27 cellular contexts compared by ENCODE assay signal in genomic region chr15:83457149-83457548, GRCh38. TPM values are rescaled to one million over a fixed set of nuclear protein-coding genes. Genes with fewer than 3 reads are reported as not detected.
"Had no signal": no experiment of that assay in that cellular context is flagged by ENCODE, and none has a peak within 500 bp of the region (broad histone marks: within the 10 kb centered on the region; RNA-seq: fewer than 3 reads in every experiment).

No MANE protein-coding gene starts in this region.

- H3K9me3 ChIP-seq: Peyer's patch, SJSA1 had no signal

- H3K27me3 ChIP-seq: brain microvascular endothelial cell, Peyer's patch, SJSA1 had no signal

- H3K36me3 Mint-ChIP-seq: activated naive CD4-positive, alpha-beta T cell treated with anti-CD3 and anti-CD28 coated beads, Interleukin-2, amount 10 ng/mL, durations not matched to agents 7 days and 5 days; activated naive CD8-positive, alpha-beta T cell treated with anti-CD3 and anti-CD28 coated beads for 36 hours had no signal

- H3K36me3 ChIP-seq: brain microvascular endothelial cell, Peyer's patch, SJSA1 had no signal

- H3K27ac ChIP-seq: brain microvascular endothelial cell, KMS-11, Peyer's patch, SJSA1 had no signal

- H3K4me3 ChIP-seq: Peyer's patch, SJSA1 had no signal

- H3K27me3 Mint-ChIP-seq: activated naive CD4-positive, alpha-beta T cell treated with anti-CD3 and anti-CD28 coated beads, Interleukin-2, amount 10 ng/mL, durations not matched to agents 7 days and 5 days had no signal

- H3K4me1 ChIP-seq: Peyer's patch, SJSA1 had no signal

- H3K9me3 Mint-ChIP-seq: activated CD8-positive, alpha-beta T cell treated with anti-CD3 and anti-CD28 coated beads for 36 hours; activated naive CD4-positive, alpha-beta T cell treated with anti-CD3 and anti-CD28 coated beads, Interleukin-2, amount 10 ng/mL, durations not matched to agents 7 days and 5 days; activated naive CD8-positive, alpha-beta T cell treated with anti-CD3 and anti-CD28 coated beads for 36 hours; activated T-cell treated with anti-CD3 and anti-CD28 coated beads, Interleukin-2, amount 50 U/mL, for 72 hours; activated T-helper 2 cell treated with anti-CD3 and anti-CD28 coated beads, Interferon-gamma antibody, Interleukin-2, Interleukin-4, amounts not matched to agents 10 μg/mL and 5 μg/mL and 100 μg/mL, durations not matched to agents 14 hours and 24 hours and 36 hours; T-helper 1 cell treated with Interleukin-12 subunit alpha and Interleukin-12 subunit beta and Interleukin-4 antibody, amounts not matched to agents 30 μg/mL and 1 μg/mL, for 36 hours had no signal

- H3K4me2 ChIP-seq: KMS-11 had no signal

- H3K27ac Mint-ChIP-seq: activated CD4-positive, alpha-beta T cell treated with anti-CD3 and anti-CD28 coated beads for 36 hours; activated CD8-positive, alpha-beta T cell treated with anti-CD3 and anti-CD28 coated beads for 36 hours; activated naive CD4-positive, alpha-beta T cell treated with anti-CD3 and anti-CD28 coated beads, Interleukin-2, amount 10 ng/mL, durations not matched to agents 7 days and 5 days; activated naive CD8-positive, alpha-beta T cell treated with anti-CD3 and anti-CD28 coated beads for 36 hours; activated T-cell treated with anti-CD3 and anti-CD28 coated beads, Interleukin-2, amount 50 U/mL, for 72 hours; activated T-helper 2 cell treated with anti-CD3 and anti-CD28 coated beads, Interferon-gamma antibody, Interleukin-2, Interleukin-4, amounts not matched to agents 10 μg/mL and 5 μg/mL and 100 μg/mL, durations not matched to agents 14 hours and 24 hours and 36 hours; T-helper 1 cell treated with Interleukin-12 subunit alpha and Interleukin-12 subunit beta and Interleukin-4 antibody, amounts not matched to agents 30 μg/mL and 1 μg/mL, for 36 hours had no signal

- H3K9ac ChIP-seq: KMS-11 had no signal

- H3K4me3 Mint-ChIP-seq: activated CD4-positive, alpha-beta T cell treated with anti-CD3 and anti-CD28 coated beads for 36 hours; activated CD8-positive, alpha-beta T cell treated with anti-CD3 and anti-CD28 coated beads for 36 hours; activated naive CD4-positive, alpha-beta T cell treated with anti-CD3 and anti-CD28 coated beads, Interleukin-2, amount 10 ng/mL, durations not matched to agents 7 days and 5 days; activated naive CD8-positive, alpha-beta T cell treated with anti-CD3 and anti-CD28 coated beads for 36 hours; activated T-cell treated with anti-CD3 and anti-CD28 coated beads, Interleukin-2, amount 50 U/mL, for 72 hours; T-helper 1 cell treated with Interleukin-12 subunit alpha and Interleukin-12 subunit beta and Interleukin-4 antibody, amounts not matched to agents 30 μg/mL and 1 μg/mL, for 36 hours had no signal

- DNase-seq: activated CD4-positive, alpha-beta T cell treated with anti-CD3 and anti-CD28 coated beads for 36 hours; activated CD4-positive, alpha-beta T cell treated with anti-CD3 and anti-CD28 coated beads, Interleukin-2, amount 50 U/mL, for 1 hour; activated CD4-positive, CD25-positive, alpha-beta regulatory T cell; activated CD8-positive, alpha-beta memory T cell treated with anti-CD3 and anti-CD28 coated beads, Interleukin-2, amount 50 U/mL, for 4 hours; activated CD8-positive, alpha-beta T cell treated with anti-CD3 and anti-CD28 coated beads for 36 hours; activated gamma-delta T cell treated with Interleukin-2 at 50 U/mL for 16 hours; activated naive CD4-positive, alpha-beta T cell treated with anti-CD3 and anti-CD28 coated beads, Interleukin-2, amount 10 ng/mL, durations not matched to agents 7 days and 5 days; activated naive CD8-positive, alpha-beta T cell treated with anti-CD3 and anti-CD28 coated beads for 36 hours; activated T-cell treated with anti-CD3 and anti-CD28 coated beads, Interleukin-2, amount 50 U/mL, for 72 hours; brain microvascular endothelial cell; cerebellar nuclear complex; NCI-H1092; NCI-H1417; NCI-H2029; NCI-H2107; NCI-H345; NCI-H510A; NCI-H526 treated with DMSO at 0.1 percent for 48 hours; NCI-H82; OCI-M1; Peyer's patch; SHP77 had no signal

- ATAC-seq: activated CD4-positive, alpha-beta T cell treated with anti-CD3 and anti-CD28 coated beads for 36 hours; activated CD8-positive, alpha-beta T cell treated with anti-CD3 and anti-CD28 coated beads for 36 hours; activated T-cell treated with anti-CD3 and anti-CD28 coated beads, Interleukin-2, amount 50 U/mL, for 72 hours had no signal

- H3K4me1 Mint-ChIP-seq: activated CD4-positive, alpha-beta T cell treated with anti-CD3 and anti-CD28 coated beads for 36 hours; activated naive CD4-positive, alpha-beta T cell treated with anti-CD3 and anti-CD28 coated beads, Interleukin-2, amount 10 ng/mL, durations not matched to agents 7 days and 5 days; activated naive CD8-positive, alpha-beta T cell treated with anti-CD3 and anti-CD28 coated beads for 36 hours had no signal

RNA-seq across cellular contexts. Expression of gene SH3GL3, which starts 10.0 kb away (rescaled TPM):
- total RNA-seq: activated CD4-positive, alpha-beta T cell treated with anti-CD3 and anti-CD28 coated beads for 36 hours; activated CD8-positive, alpha-beta T cell treated with anti-CD3 and anti-CD28 coated beads for 36 hours; activated naive CD8-positive, alpha-beta T cell treated with anti-CD3 and anti-CD28 coated beads for 36 hours; cardiac septum; Peyer's patch had no signal
